8 cellular contexts compared by ENCODE assay signal in genomic region chr19:10104665-10105221, GRCh38. TPM values are rescaled to one million over a fixed set of nuclear protein-coding genes. Genes with fewer than 3 reads are reported as not detected.
DNase-seq lines count a peak whose midpoint lies in the region; ATAC-seq and TF ChIP-seq lines count a peak whose summit lies in the region.

No MANE protein-coding gene starts in this region.

- H3K9me3 ChIP-seq in BLaER1 treated with 17β-estradiol and CSF1 and Interleukin-3, amounts not matched to agents 10 nM and 100 nM (replicated peaks in 1 of 11) = no peaks in the 10 kb centered on the region
- H3K9me3 ChIP-seq in spleen = no peaks in the 10 kb centered on the region
- H3K9me3 ChIP-seq in gastroesophageal sphincter = no peaks in the 10 kb centered on the region

- H3K27me3 ChIP-seq in BLaER1 treated with 17β-estradiol and CSF1 and Interleukin-3, amounts not matched to agents 10 nM and 100 nM = no peaks in the 10 kb centered on the region
- no peaks in the 10 kb centered on the region for H3K27me3 ChIP-seq in spleen (replicated peaks in 1 of 7)
- H3K27me3 ChIP-seq in gastroesophageal sphincter = no peaks in the 10 kb centered on the region

- H3K36me3 ChIP-seq in BLaER1 treated with 17β-estradiol and CSF1 and Interleukin-3, amounts not matched to agents 10 nM and 100 nM = peaks cover 25 to 31% (median 30%) of the 10 kb centered on the region in 11 experiments
- H3K36me3 ChIP-seq in spleen (peaks cover 0 to 28% (median 26%) of the 10 kb centered on the region in 6 donors), gastroesophageal sphincter (peaks cover 0 to 26% of the 10 kb centered on the region in 2 donors)

- peak overlapping the region in 1 of 10 experiments; percentile 31; a peak in 1 of 20 replicates for H3K4me3 ChIP-seq in BLaER1 treated with 17β-estradiol and CSF1 and Interleukin-3, amounts not matched to agents 10 nM and 100 nM
- H3K4me3 ChIP-seq in NB4 (ENCODE audit: low read depth, low read length) (no peak overlapping the region), spleen (peak overlapping the region in 1 of 8 donors; percentile 23), gastroesophageal sphincter (no peak overlapping the region)

- intact Hi-C loops in spleen (cut with DNase I; ENCODE audit: low total_unique reads) = no loop called here

- peak overlapping the region; percentile 50 to 99 (median 96); a peak in 21 of 22 replicates for H3K9ac ChIP-seq in BLaER1 treated with 17β-estradiol and CSF1 and Interleukin-3, amounts not matched to agents 10 nM and 100 nM

- TF ChIP-seq CTCF in NB4 (IDR thresholded peaks at IDR 0.05; ENCODE audit: low read depth, low read length) = no peak
- TF ChIP-seq CTCF in spleen (IDR thresholded peaks at IDR 0.05 in 8 of 11, conservative IDR thresholded peaks at IDR 0.05 in 3 of 11) = no peak
- TF ChIP-seq CTCF in gastroesophageal sphincter (IDR thresholded peaks at IDR 0.05) = no peak

- no peak for TF ChIP-seq EP300 in gastroesophageal sphincter (IDR thresholded peaks at IDR 0.05)

- peaks cover 0 to 28% (median 0%) of the 10 kb centered on the region in 11 experiments; a peak in 8 of 22 replicates for H4K20me1 ChIP-seq in BLaER1 treated with 17β-estradiol and CSF1 and Interleukin-3, amounts not matched to agents 10 nM and 100 nM

- WGBS in spleen, 5 donors = 0 to 21% (median 15%) methylated on average over 7 to 13 of the region's 13 CpGs
- WGBS in gastroesophageal sphincter (ENCODE audit: low coverage in 1 of 2), 2 donors = 28% methylated on average over 6 of the region's 13 CpGs; no CpG with 5 or more reads in 1 of the 2 donors

- peak overlapping the region; percentile 50 to 99 (median 84) for H3K4me2 ChIP-seq in BLaER1 treated with 17β-estradiol and CSF1 and Interleukin-3, amounts not matched to agents 10 nM and 100 nM

- peaks cover 82 to 91% (median 89%) of the 10 kb centered on the region in 10 experiments for H3K4me1 ChIP-seq in BLaER1 treated with 17β-estradiol and CSF1 and Interleukin-3, amounts not matched to agents 10 nM and 100 nM
- H3K4me1 ChIP-seq in spleen (peaks cover 12 to 98% (median 72%) of the 10 kb centered on the region in 6 donors), gastroesophageal sphincter (peaks cover 0 to 25% (median 10%) of the 10 kb centered on the region in 3 donors)

- peak; percentile 39 for ATAC-seq in GM21360 (IDR thresholded peaks at IDR 0.05; ENCODE audit: unreplicated experiment)
- ATAC-seq in gastroesophageal sphincter = no peak

- TF ChIP-seq POLR2A in NB4 (IDR thresholded peaks at IDR 0.05; ENCODE audit: extremely low read depth, insufficient read length) = peak; percentile 15
- no peak for TF ChIP-seq POLR2A in spleen (IDR thresholded peaks at IDR 0.05)
- no peak for TF ChIP-seq POLR2A in gastroesophageal sphincter (IDR thresholded peaks at IDR 0.05)

- H3K27ac ChIP-seq in BLaER1 treated with 17β-estradiol and CSF1 and Interleukin-3, amounts not matched to agents 10 nM and 100 nM = peak overlapping the region; percentile 60 to 99 (median 97); a peak in 21 of 22 replicates
- peak overlapping the region; percentile 84 to 95 (median 90) for H3K27ac ChIP-seq in spleen
- H3K27ac ChIP-seq in gastroesophageal sphincter = peak overlapping the region in 2 of 4 donors; percentile 43 to 86

- DNase-seq in NB4 (ENCODE audit: low read depth) (peak; percentile 66), spleen (peak; percentile 87), NCI-H2107 treated with DMSO at 0.1 percent for 48 hours (lab: John Stamatoyannopoulos, UW; ENCODE audit: unreplicated experiment) (no peak), NCI-H1417 treated with DMSO at 0.1 percent for 48 hours (lab: John Stamatoyannopoulos, UW) (no peak)
- DNase-seq in activated gamma-delta T cell treated with anti-CD3 and anti-CD28 coated beads, Interleukin-2, amount 50 U/mL, for 16 hours (ENCODE audit: low read depth) = peak; percentile 75

RNA-seq across cellular contexts. Expression of gene PPAN, which starts 1.4 kb away (rescaled TPM):
- 10 to 100 TPM; 26.8 to 52.1 (median 40.9) TPM for total RNA-seq in spleen
- 10 to 100 TPM; 46.1 to 90.2 (median 60.3) TPM for polyA plus RNA-seq in spleen
- 10 to 100 TPM; 22.7 to 40.3 (median 31.5) TPM for total RNA-seq in gastroesophageal sphincter

RNA-seq across cellular contexts. Expression of gene ANGPTL6, which starts 2.3 kb away (rescaled TPM):
- 1 to 10 TPM; 1.4 to 4.8 (median 3.4) TPM for total RNA-seq in spleen
- 10 to 100 TPM; 10.6 to 18.4 (median 12.6) TPM for polyA plus RNA-seq in spleen
- total RNA-seq in gastroesophageal sphincter = not detected

RNA-seq across cellular contexts. Expression of gene P2RY11, which starts 6.8 kb away (rescaled TPM):
- total RNA-seq in spleen = 10 to 100 TPM; 10.9 to 24.2 (median 18.2) TPM
- 10 to 100 TPM in 2 of 3 donors, 1 to 10 TPM in 1; 7.9 to 18.2 (median 14.7) TPM for polyA plus RNA-seq in spleen
- total RNA-seq in gastroesophageal sphincter = 10 to 100 TPM in 1 of 4 donors, 1 to 10 TPM in 2, under 1 TPM in 1; 0.96 to 15.7 (median 5.3) TPM

RNA-seq across cellular contexts. Expression of gene EIF3G, which starts 15.0 kb away (rescaled TPM):
- total RNA-seq in spleen (100 to 1,000 TPM; 165 to 209 (median 194) TPM), gastroesophageal sphincter (100 to 1,000 TPM; 295 to 323 (median 310) TPM)
- 100 to 1,000 TPM; 200 to 262 (median 213) TPM for polyA plus RNA-seq in spleen

RNA-seq across cellular contexts. Expression of gene SHFL, which starts 18.6 kb away (rescaled TPM):
- total RNA-seq in spleen (10 to 100 TPM; 52.2 to 65.6 (median 57.8) TPM), gastroesophageal sphincter (10 to 100 TPM; 23.4 to 31.6 (median 26.2) TPM)
- polyA plus RNA-seq in spleen = 10 to 100 TPM; 33.0 to 55.8 (median 42.6) TPM

Comparison
In these comparisons a context has a peak if more than half of its experiments do, and no peak if none do; other contexts are left out.
1. DNase-seq: peak in NB4 (single experiment), activated gamma-delta T cell treated with anti-CD3 and anti-CD28 coated beads, Interleukin-2, amount 50 U/mL, for 16 hours (single experiment) and spleen (single experiment); none in NCI-H2107 treated with DMSO at 0.1 percent for 48 hours (single experiment) and NCI-H1417 treated with DMSO at 0.1 percent for 48 hours (single experiment).